ENCODE assay signal across 1 cellular context in genomic region chr3:130991126-130991525, GRCh38.
TF ChIP-seq lines count a peak whose summit lies in the region.

No MANE protein-coding gene starts in this region.

TF ChIP-seq in GM23338, 12 proteins besides CTCF, POLR2A, EP300 and RAD21 (continued from another document):
- TF ChIP-seq ZNF462 (CRISPR knock-in tag; IDR thresholded peaks at IDR 0.05) (no peak), EZH2 (IDR thresholded peaks at IDR 0.05; ENCODE audit: low read depth, unreplicated experiment) (no peak), CREB1 (CRISPR knock-in tag; IDR thresholded peaks at IDR 0.05; ENCODE audit: low read depth) (no peak), REST (IDR thresholded peaks at IDR 0.05; ENCODE audit: unreplicated experiment) (no peak), JUNB (IDR thresholded peaks at IDR 0.05; ENCODE audit: unreplicated experiment) (no peak), POLR2AphosphoS5 (IDR thresholded peaks at IDR 0.05; ENCODE audit: low read depth) (no peak), ZNF114 (CRISPR knock-in tag; IDR thresholded peaks at IDR 0.05) (no peak), ETS1 (IDR thresholded peaks at IDR 0.05) (no peak)
